In the genomic region with DNA sequence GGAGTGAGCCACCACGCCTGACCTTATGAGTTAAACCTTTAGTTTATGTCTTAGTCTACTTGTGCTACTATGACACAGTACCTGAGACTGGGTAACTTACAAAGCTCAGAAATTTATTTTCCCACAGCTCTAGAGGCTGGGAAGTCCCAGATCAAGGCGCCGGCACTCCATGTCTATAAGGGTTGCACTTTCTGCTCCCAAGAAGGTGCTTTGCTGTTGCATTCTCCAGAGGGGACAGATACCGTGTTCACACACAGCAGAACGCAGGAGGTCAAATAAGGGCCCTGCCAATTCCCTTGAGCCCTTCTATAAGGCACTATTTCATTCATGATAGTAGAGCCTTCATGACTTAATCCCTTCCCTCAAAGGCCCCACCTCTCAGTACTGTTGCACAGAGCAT, we compare ENCODE assay signal across 12 cellular contexts. TPM values are rescaled to one million over a fixed set of nuclear protein-coding genes. Genes with fewer than 3 reads are reported as not detected.
"Had no signal": no experiment of that assay in that cellular context is flagged by ENCODE, and none has a peak within 500 bp of the region (broad histone marks: within the 10 kb centered on the region; RNA-seq: fewer than 3 reads in every experiment).

No MANE protein-coding gene starts in this region.

- H3K4me3 Mint-ChIP-seq: HFFc6 had no signal

- H3K4me3 ChIP-seq: GM23248, HAP-1, K562 had no signal

- H3K27ac ChIP-seq: GM23248, HL-60 had no signal

- H2AFZ ChIP-seq: GM23248 had no signal

- H3K36me3 ChIP-seq: HAP-1 had no signal

- H3K9ac ChIP-seq: GM23248 had no signal

- H3K9me3 ChIP-seq: HAP-1 had no signal

- ATAC-seq: HCT116, K562 had no signal

- H3K9me3 Mint-ChIP-seq: HFFc6 had no signal

- FAIRE-seq: K562 had no signal

- H3K27ac Mint-ChIP-seq: HFFc6 had no signal

- H3K4me1 ChIP-seq: HAP-1 had no signal

- DNase-seq: GM23248, GOT3, H7, HFFc6, IMR-90, KG1 had no signal

RNA-seq across cellular contexts. Expression of a gene that starts 26.3 kb away (rescaled TPM):
- total RNA-seq: GM23248, H7, HFFc6, HT1080, IMR-90, K562 had no signal
- polyA plus RNA-seq: GM23248, IMR-90, K562 had no signal

RNA-seq across cellular contexts. Expression of a gene that starts 36.4 kb away (rescaled TPM):
- total RNA-seq: GM23248, K562 had no signal

RNA-seq across cellular contexts. Expression of a gene that starts 44.7 kb away (rescaled TPM):
- total RNA-seq: H4, HT1080 had no signal
